Comparison of ENCODE assay signal across 8 cellular contexts in the genomic region with DNA sequence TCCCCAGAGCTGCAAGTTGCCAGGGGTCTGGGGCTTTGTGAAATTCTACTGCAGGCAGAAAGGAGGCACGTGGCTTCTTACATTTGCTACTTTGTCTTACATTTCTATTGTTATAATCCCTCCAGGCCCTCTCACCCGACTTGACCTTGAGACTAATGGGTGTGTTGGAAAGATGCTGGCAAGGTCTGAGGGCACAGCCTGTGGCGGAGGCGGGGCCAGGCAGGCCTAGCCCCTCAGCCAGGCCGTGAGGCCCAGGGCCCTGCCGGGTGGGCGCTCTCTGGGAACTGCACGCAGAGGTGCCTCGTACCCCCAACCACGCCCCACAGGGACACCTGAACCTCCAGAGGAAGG.
DNase-seq lines count a peak whose midpoint lies in the region; ATAC-seq and TF ChIP-seq lines count a peak whose summit lies in the region.

No MANE protein-coding gene starts in this region.

- no peak overlapping the region for H2BK12ac ChIP-seq in neuronal stem cell (ENCODE audit: low read length)

- no peak overlapping the region for H2BK120ac ChIP-seq in neuronal stem cell (ENCODE audit: low read depth, low read length)

- H2BK5ac ChIP-seq in neuronal stem cell (ENCODE audit: low read length): no peak overlapping the region

- DNase-seq in G401 (ENCODE audit: low spot score): peak; percentile 25
- DNase-seq in coronary artery (ENCODE audit: low spot score): no peak
- DNase-seq in neuronal stem cell (ENCODE audit: low spot score): no peak
- no peak for DNase-seq in mucosa of gallbladder (ENCODE audit: low spot score)
- no peak for DNase-seq in activated CD4-positive, alpha-beta T cell treated with anti-CD3 and anti-CD28 coated beads for 48 hours

- no peak for TF ChIP-seq CTCF in coronary artery (IDR thresholded peaks at IDR 0.05)

- H3K36me3 ChIP-seq in neuronal stem cell (replicated peaks in 1 of 2; ENCODE audit: control insufficient read depth in 2 of 2, insufficient read depth in 2 of 2, low read length in 2 of 2): no peaks in the 10 kb centered on the region

- no peak overlapping the region for H4K91ac ChIP-seq in neuronal stem cell (ENCODE audit: low read depth, low read length, poor library complexity)

- H2AK5ac ChIP-seq in neuronal stem cell (ENCODE audit: low read depth, low read length): peak overlapping the region; percentile 8

- H3K23ac ChIP-seq in neuronal stem cell (ENCODE audit: low read depth, low read length, poor library complexity): no peak overlapping the region

- H3K9me3 ChIP-seq in neuronal stem cell (replicated peaks in 1 of 2; ENCODE audit: control insufficient read depth in 2 of 2, insufficient read depth in 1 of 2, low read depth in 1 of 2, low read length in 2 of 2): peaks cover 0 to 6% of the 10 kb centered on the region in 2 donors

- peak; percentile 22 for ATAC-seq in HG03175 (IDR thresholded peaks at IDR 0.05; ENCODE audit: unreplicated experiment)
- no peak for ATAC-seq in GM19035 (IDR thresholded peaks at IDR 0.05; ENCODE audit: unreplicated experiment)
- ATAC-seq in GM18502 (IDR thresholded peaks at IDR 0.05; ENCODE audit: poor library complexity, unreplicated experiment): no peak

- H2AFZ ChIP-seq in neuronal stem cell (ENCODE audit: low read length): peak overlapping the region; percentile 90

- no peak overlapping the region for H3K4ac ChIP-seq in neuronal stem cell (ENCODE audit: low read length)

- H3K18ac ChIP-seq in neuronal stem cell (ENCODE audit: low read length): peak overlapping the region; percentile 81

- H3K9ac ChIP-seq in neuronal stem cell (ENCODE audit: low read depth, low read length, poor library complexity): no peak overlapping the region

- peak overlapping the region; percentile 15 for H3K4me2 ChIP-seq in neuronal stem cell (ENCODE audit: insufficient read depth, low read length, poor library complexity, severe bottlenecking)

- H3K14ac ChIP-seq in neuronal stem cell (ENCODE audit: low read length): no peak overlapping the region

- peaks cover 0 to 7% (median 0%) of the 10 kb centered on the region in 3 experiments for H3K27me3 ChIP-seq in neuronal stem cell (ENCODE audit: control insufficient read depth in 3 of 3, insufficient read depth in 3 of 3, low read depth in 1 of 3, low read length in 3 of 3)

- no peak overlapping the region for H2BK15ac ChIP-seq in neuronal stem cell (ENCODE audit: low read length)

- H3K27ac ChIP-seq in coronary artery (peak overlapping the region; percentile 59 to 77), neuronal stem cell (replicated peaks; ENCODE audit: low read length) (no peak overlapping the region)

- in situ Hi-C loops in G401 (cut with HindIII; ENCODE audit: low sequenced_read_pairs): no loop called here

- H3K4me1 ChIP-seq in neuronal stem cell (ENCODE audit: control insufficient read depth in 2 of 2, insufficient read depth in 1 of 2, low read depth in 1 of 2, low read length in 2 of 2): peaks cover 6 to 8% of the 10 kb centered on the region in 2 donors

- no CpG with 5 or more reads among the region's 10 CpGs for WGBS in neuronal stem cell (ENCODE audit: extremely low coverage in 2 of 2, insufficient read length in 2 of 2, insufficient replicate concordance in 1 of 2), 2 donors

- H3K4me3 ChIP-seq in coronary artery (peak overlapping the region; percentile 61), neuronal stem cell (ENCODE audit: low read length in 2 of 2) (no peak overlapping the region)

- H4K8ac ChIP-seq in neuronal stem cell (ENCODE audit: low read depth, low read length): no peak overlapping the region

- H3K79me1 ChIP-seq in neuronal stem cell (ENCODE audit: low read depth, low read length): no peaks in the 10 kb centered on the region
